ENCODE assay signal across 30 cellular contexts in genomic region chr5:21154526-21154925, GRCh38.
DNase-seq lines count a peak whose midpoint lies in the region; FAIRE-seq and TF ChIP-seq lines count a peak whose summit lies in the region.
"Had no signal": no experiment of that assay in that cellular context is flagged by ENCODE, and none has a peak within 500 bp of the region (broad histone marks: within the 10 kb centered on the region; RNA-seq: fewer than 3 reads in every experiment).

No MANE protein-coding gene starts in this region.

- no peak overlapping the region for H3K4me2 ChIP-seq in mammary epithelial cell (ENCODE audit: insufficient read depth, low read depth, low read length)

- no peaks in the 10 kb centered on the region for H3K27me3 ChIP-seq in mammary epithelial cell (ENCODE audit: insufficient read depth, low read length)
- H3K27me3 ChIP-seq: adrenal gland, colonic mucosa, esophagus muscularis mucosa, gastrocnemius medialis, left lung, upper lobe of left lung had no signal

- TF ChIP-seq CTCF in mammary epithelial cell (conservative IDR thresholded peaks at IDR 0.05 in 1 of 2, IDR thresholded peaks at IDR 0.05 in 1 of 2; ENCODE audit: extremely low read depth in 1 of 2, insufficient read depth in 1 of 2, low read depth in 1 of 2, low read length in 2 of 2), result no peak

- no peaks in the 10 kb centered on the region for H3K79me2 ChIP-seq in mammary epithelial cell (ENCODE audit: insufficient read depth, low read length)

- in situ Hi-C loops in mammary epithelial cell (cut with MboI; ENCODE audit: low sequenced_read_pairs in 2 of 2), result no loop called here

- no peak overlapping the region for H3K4me3 ChIP-seq in mammary epithelial cell (replicated peaks in 1 of 3; ENCODE audit: insufficient read depth in 1 of 3, low read depth in 2 of 3, low read length in 3 of 3)
- H3K4me3 ChIP-seq: adrenal gland, colonic mucosa, esophagus muscularis mucosa, gastrocnemius medialis, left lung, prostate gland, upper lobe of left lung had no signal

- H3K9me3 ChIP-seq in mammary epithelial cell (replicated peaks; ENCODE audit: insufficient read depth, low read length), result no peaks in the 10 kb centered on the region
- H3K9me3 ChIP-seq: adrenal gland, colonic mucosa, esophagus muscularis mucosa, gastrocnemius medialis, prostate gland had no signal

- WGBS in mammary epithelial cell (ENCODE audit: low coverage, missing lambda C conversion rate), result no CpG with 5 or more reads among the region's 2 CpGs

- no peak overlapping the region for H3K27ac ChIP-seq in mammary epithelial cell (ENCODE audit: insufficient read depth, low read depth, low read length)
- H3K27ac ChIP-seq: adrenal gland, C4-2B, colonic mucosa, esophagus muscularis mucosa, gastrocnemius medialis, HL-60, left lung, prostate gland, upper lobe of left lung, WERI-Rb-1 had no signal

- no peak overlapping the region for H3K9ac ChIP-seq in mammary epithelial cell (ENCODE audit: insufficient read depth, low read length)

- H3K36me3 ChIP-seq in mammary epithelial cell (ENCODE audit: insufficient read depth, low read length), result no peaks in the 10 kb centered on the region
- H3K36me3 ChIP-seq: adrenal gland, colonic mucosa, esophagus muscularis mucosa, gastrocnemius medialis, left lung, prostate gland, upper lobe of left lung, WERI-Rb-1 had no signal

- dilution Hi-C loops in mammary epithelial cell (cut with HindIII; ENCODE audit: low sequenced_read_pairs), result no loop called here

- H2AFZ ChIP-seq in mammary epithelial cell (ENCODE audit: low read depth, low read length), result no peak overlapping the region

- no TSS peak for BruUV-seq in mammary epithelial cell (replicated peaks; lab: Mats Ljungman, UMichigan)

- peaks cover 2% of the 10 kb centered on the region for H4K20me1 ChIP-seq in mammary epithelial cell (ENCODE audit: insufficient read depth, low read length)

- H3K4me1 ChIP-seq in mammary epithelial cell (ENCODE audit: insufficient read depth, low read length), result peaks cover 7% of the 10 kb centered on the region
- H3K4me1 ChIP-seq: adrenal gland, colonic mucosa, esophagus muscularis mucosa, gastrocnemius medialis, left lung, prostate gland, upper lobe of left lung had no signal

- DNase-seq in H54 (ENCODE audit: insufficient read length, low spot score) (no peak), NCI-H446 treated with DMSO at 0.1 percent for 48 hours (lab: John Stamatoyannopoulos, UW) (peak; percentile 11), mammary epithelial cell (peak; percentile 37), myocyte (ENCODE audit: low read depth) (peak; percentile 34), C1 segment of cervical spinal cord (lab: John Stamatoyannopoulos, UW) (no peak), NCI-H774 (lab: John Stamatoyannopoulos, UW) (no peak), NCI-H1436 (lab: John Stamatoyannopoulos, UW) (no peak)
- DNase-seq: activated CD4-positive, alpha-beta T cell treated with anti-CD3 and anti-CD28 coated beads, Interleukin-2, amount 50 U/mL, for 1 hour; activated naive CD4-positive, alpha-beta T cell treated with anti-CD3 and anti-CD28 coated beads for 36 hours; adrenal gland; colonic mucosa; effector memory CD8-positive, alpha-beta T cell; gastrocnemius medialis; hippocampal formation; left lung; naive B cell; NCI-H1105; NCI-H1930; NCI-H345; NCI-H82; Right ventricle myocardium superior; stimulated activated CD4-positive, alpha-beta T cell treated with anti-CD3 and anti-CD28 coated beads, Interleukin-15, amount 100 ng/mL, for 24 hours; stimulated activated naive B cell treated with anti-CD40 and anti-IgM and Interleukin-4, amounts not matched to agents 10 μg/mL and 1 μg/mL and 100 μg/mL, for 72 hours; T-helper 9 cell; upper lobe of left lung; WERI-Rb-1 had no signal

- TF ChIP-seq POLR2A in H54 (IDR thresholded peaks at IDR 0.05; ENCODE audit: low read depth, low read length), result no peak

- FAIRE-seq in H54 (lab: Jason Lieb, UNC), result peak; percentile 98

- CTCF ChIA-PET in mammary epithelial cell (lab: Charles Lee; ENCODE audit: low non-redundant PET), result no interaction called here

- intact Hi-C loops in mammary epithelial cell (cut with micrococcal nuclease), result loop anchor here (5.0 kb wide), 1 partner anchor 83 kb away; no protein-coding TSS in a partner anchor

Comparison
In these comparisons a context has a peak if more than half of its experiments do, and no peak if none do; other contexts are left out.
1. DNase-seq: peak in NCI-H446 treated with DMSO at 0.1 percent for 48 hours (single experiment), mammary epithelial cell (single experiment) and myocyte (single experiment); none in H54 (single experiment), C1 segment of cervical spinal cord (0 of 14), NCI-H774 (single experiment) and NCI-H1436 (single experiment).